In genomic region chr12:56206373-56207166, GRCh38 we compare ENCODE assay signal across 8 cellular contexts. TPM values are rescaled to one million over a fixed set of nuclear protein-coding genes. Genes with fewer than 3 reads are reported as not detected.
DNase-seq lines count a peak whose midpoint lies in the region; ATAC-seq and TF ChIP-seq lines count a peak whose summit lies in the region.

No MANE protein-coding gene starts in this region.

- ATAC-seq in stimulated activated naive CD8-positive, alpha-beta T cell treated with anti-CD3 and anti-CD28 coated beads, Interleukin-15, Interleukin-2, amounts not matched to agents 100 U/mL and 50 U/mL, for 24 hours: peak; percentile 70
- ATAC-seq in GM21390 (IDR thresholded peaks at IDR 0.05; ENCODE audit: unreplicated experiment): no peak

- no TSS peak for BruUV-seq in OCI-LY7 (replicated peaks; lab: Mats Ljungman, UMichigan)

- H3K79me2 ChIP-seq in OCI-LY7 (ENCODE audit: insufficient read depth, low read depth, low read length): no peaks in the 10 kb centered on the region

- CTCF ChIA-PET in GM10248 (lab: Yijun Ruan, JAX): interaction anchor here (0.6 to 11.2 kb wide), 31 partner anchors 10 to 467 kb away, joined by 3 to 70 read pairs (median 4); partner anchors contain the start of genes ANKRD52, RNF41, SMARCC2 and TIMELESS
- CTCF ChIA-PET in OCI-LY7 (lab: Charles Lee; ENCODE audit: unreplicated experiment): interaction anchor here (0.6 to 4.4 kb wide), 3 partner anchors 10 to 897 kb away, joined by 3 to 35 read pairs (median 3); partner anchors contain the start of gene RNF41

- POLR2A ChIA-PET in GM10248 (lab: Yijun Ruan, JAX) (interaction anchor here (0.5 to 1.5 kb wide), 2 partner anchors 16 to 266 kb away, joined by 4 to 5 read pairs; partner anchors contain the start of gene RNF41), OCI-LY7 (lab: Charles Lee) (interaction anchor here (0.8 to 6.1 kb wide), 4 partner anchors 15 to 153 kb away, joined by 3 to 85 read pairs (median 4); partner anchors contain the start of genes IL23A, RNF41 and STAT2)

- no peaks in the 10 kb centered on the region for H4K20me1 ChIP-seq in OCI-LY7 (ENCODE audit: insufficient read depth, low read length)

- no peak overlapping the region for H2AFZ ChIP-seq in OCI-LY7 (ENCODE audit: low read length)

- intact Hi-C loops in OCI-LY7 (cut with micrococcal nuclease; ENCODE audit: unreplicated experiment): loop anchor here (2.0 kb wide), 1 partner anchor 14 kb away; the partner anchor contains the start of gene RNF41

- DNase-seq in ACHN: peak; percentile 79
- peak; percentile 48 for DNase-seq in GM10248 (ENCODE audit: extremely low spot score)
- DNase-seq in OCI-LY7 (ENCODE audit: low spot score): peak; percentile 66
- peak; percentile 19 for DNase-seq in astrocyte of the cerebellum (ENCODE audit: low read depth)
- peak; percentile 60 for DNase-seq in iris pigment epithelial cell (ENCODE audit: low read depth)
- DNase-seq in stimulated activated naive CD8-positive, alpha-beta T cell treated with anti-CD3 and anti-CD28 coated beads, Interleukin-15, Interleukin-2, amounts not matched to agents 100 U/mL and 50 U/mL, for 24 hours: peak; percentile 50
- no peak for DNase-seq in NCI-H1105 treated with DMSO at 0.1 percent for 48 hours (lab: John Stamatoyannopoulos, UW)

- H3K27ac ChIP-seq in OCI-LY7 (ENCODE audit: low read depth, low read length, poor library complexity, severe bottlenecking): peak overlapping the region; percentile 94

- H3K4me1 ChIP-seq in OCI-LY7 (ENCODE audit: insufficient read depth, low read length, poor library complexity, severe bottlenecking): peaks cover 42% of the 10 kb centered on the region

- H3K4me3 ChIP-seq in OCI-LY7 (ENCODE audit: low read depth, low read length, poor library complexity, severe bottlenecking) (no peak overlapping the region), astrocyte of the cerebellum (ENCODE audit: low read depth, low read length) (no peak overlapping the region)

- TF ChIP-seq CTCF in GM10248 (IDR thresholded peaks at IDR 0.05; ENCODE audit: control extremely low read depth, extremely low read depth, low read depth, missing control alignments) (peak; percentile 53), OCI-LY7 (conservative IDR thresholded peaks at IDR 0.05; ENCODE audit: low read length) (peak; percentile 78), astrocyte of the cerebellum (IDR thresholded peaks at IDR 0.05; ENCODE audit: low read depth, low read length, missing control alignments) (peak; percentile 82)

- no peaks in the 10 kb centered on the region for H3K9me3 ChIP-seq in OCI-LY7 (ENCODE audit: low read length)

- H3K4me2 ChIP-seq in OCI-LY7 (ENCODE audit: low read length): peak overlapping the region; percentile 86

- in situ Hi-C loops in ACHN (cut with HindIII; ENCODE audit: low pct_ligation_motif_present, low pct_unique_long_range_greater_than_20kb, low sequenced_read_pairs) (no loop called here), astrocyte of the cerebellum (cut with HindIII; ENCODE audit: low sequenced_read_pairs) (no loop called here)

- H3K9me2 ChIP-seq in OCI-LY7 (ENCODE audit: insufficient read depth, low read length): no peaks in the 10 kb centered on the region

- peaks cover 67% of the 10 kb centered on the region for H3K36me3 ChIP-seq in OCI-LY7 (ENCODE audit: insufficient read depth, low read length)

RNA-seq across cellular contexts. Expression of gene RNF41, which starts 15.2 kb away (rescaled TPM):
- 63.8 and 76.1 TPM in 2 replicates for total RNA-seq in OCI-LY7 (2014; rRNA removed; shearing (Covaris generic))
- 43.7 and 45.6 TPM in 2 replicates for total RNA-seq in OCI-LY7 (2022)

RNA-seq across cellular contexts. Expression of gene SMARCC2, which starts 17.3 kb away (rescaled TPM):
- total RNA-seq in OCI-LY7 (2014; rRNA removed; shearing (Covaris generic)): 59.7 and 68.3 TPM in 2 replicates
- total RNA-seq in OCI-LY7 (2022): 137 and 162 TPM in 2 replicates

RNA-seq across cellular contexts. Expression of gene NABP2, which starts 17.6 kb away (rescaled TPM):
- total RNA-seq in OCI-LY7 (2014; rRNA removed; shearing (Covaris generic)): 37.5 and 46.0 TPM in 2 replicates
- total RNA-seq in OCI-LY7 (2022): 54.1 and 61.1 TPM in 2 replicates

RNA-seq across cellular contexts. Expression of gene SLC39A5, which starts 23.3 kb away (rescaled TPM):
- total RNA-seq in OCI-LY7 (2014; rRNA removed; shearing (Covaris generic)): 0.76 and 2.5 TPM in 2 replicates
- 1.2 and 1.4 TPM in 2 replicates for total RNA-seq in OCI-LY7 (2022)

RNA-seq across cellular contexts. Expression of gene MYL6, which starts 48.4 kb away (rescaled TPM):
- total RNA-seq in OCI-LY7 (2014; rRNA removed; shearing (Covaris generic)): 574 and 654 TPM in 2 replicates
- total RNA-seq in OCI-LY7 (2022): 415 and 468 TPM in 2 replicates
